ENCODE assay signal across 7 cellular contexts in genomic region chr16:21599158-21599993, GRCh38. TPM values are rescaled to one million over a fixed set of nuclear protein-coding genes. Genes with fewer than 3 reads are reported as not detected.
A peak's percentile ranks its signal among the peaks of the same experiment; 100 is the strongest.
DNase-seq lines count a peak whose midpoint lies in the region; ATAC-seq, FAIRE-seq and TF ChIP-seq lines count a peak whose summit lies in the region.

TSS of gene METTL9 (plus strand) at chr16:21599577. CDS start at chr16:21599734, 157 bp downstream.

- peak within 1 kb of the TSS; percentile 90 for H3K4me3 ChIP-seq in hepatocyte

- H2AFZ ChIP-seq in hepatocyte = peak within 1 kb of the TSS; percentile 93

- H4K20me1 ChIP-seq in hepatocyte (ENCODE audit: insufficient read depth, poor library complexity, severe bottlenecking) = peaks cover 35% of the 10 kb centered on the region

- ATAC-seq in HG02973 (IDR thresholded peaks at IDR 0.05; ENCODE audit: unreplicated experiment) = peak; percentile 84

- peaks cover 22% of the 10 kb centered on the region for H3K4me1 ChIP-seq in hepatocyte (ENCODE audit: insufficient read depth)

- peak within 1 kb of the TSS; percentile 98 for H3K27ac ChIP-seq in hepatocyte

- H3K4me2 ChIP-seq in hepatocyte = peak within 1 kb of the TSS; percentile 93

- H3K27me3 ChIP-seq in hepatocyte = no peaks in the 10 kb centered on the region

- no peaks in the 10 kb centered on the region for H3K36me3 ChIP-seq in hepatocyte (replicated peaks; ENCODE audit: insufficient read depth, low read depth)

- DNase-seq in GM18507 (ENCODE audit: extremely low spot score, insufficient read length, low read depth) (peak; percentile 93), NCI-H2029 (lab: John Stamatoyannopoulos, UW) (peak; percentile 92), T1000 (lab: John Stamatoyannopoulos, UW) (peak; percentile 92), astrocyte of the hippocampus (ENCODE audit: low read depth, low spot score) (peak; percentile 99), hepatocyte (ENCODE audit: low spot score) (peak; percentile 98), retina (peak; percentile 98)

- H3K9me3 ChIP-seq in hepatocyte (ENCODE audit: low read depth) = no peaks in the 10 kb centered on the region

- peaks cover 44% of the 10 kb centered on the region for H3K79me2 ChIP-seq in hepatocyte

- TF ChIP-seq CTCF in hepatocyte (IDR thresholded peaks at IDR 0.05; ENCODE audit: poor library complexity) = peak; percentile 1

- WGBS in hepatocyte (ENCODE audit: low lambda C conversion rate, missing lambda C conversion rate) = under 1% methylated on average over 78 of the region's 93 CpGs

- peak; percentile 95 for FAIRE-seq in GM18507 (lab: Jason Lieb, UNC)

- no peaks in the 10 kb centered on the region for H3K9me2 ChIP-seq in hepatocyte (replicated peaks; ENCODE audit: insufficient read depth)

RNA-seq across cellular contexts. Expression of gene METTL9, which starts in this region (rescaled TPM):
- 222 and 229 TPM in 2 replicates for total RNA-seq in hepatocyte
- 112 TPM in 2 replicates for polyA plus RNA-seq in hepatocyte

Comparison
In these comparisons a context has a peak if more than half of its experiments do, and no peak if none do; other contexts are left out.
1. Peak in every context shown above with its lines: DNase-seq, ATAC-seq, H3K4me3 ChIP-seq and H3K27ac ChIP-seq.